ENCODE assay signal across 1 cellular context in the genomic region with DNA sequence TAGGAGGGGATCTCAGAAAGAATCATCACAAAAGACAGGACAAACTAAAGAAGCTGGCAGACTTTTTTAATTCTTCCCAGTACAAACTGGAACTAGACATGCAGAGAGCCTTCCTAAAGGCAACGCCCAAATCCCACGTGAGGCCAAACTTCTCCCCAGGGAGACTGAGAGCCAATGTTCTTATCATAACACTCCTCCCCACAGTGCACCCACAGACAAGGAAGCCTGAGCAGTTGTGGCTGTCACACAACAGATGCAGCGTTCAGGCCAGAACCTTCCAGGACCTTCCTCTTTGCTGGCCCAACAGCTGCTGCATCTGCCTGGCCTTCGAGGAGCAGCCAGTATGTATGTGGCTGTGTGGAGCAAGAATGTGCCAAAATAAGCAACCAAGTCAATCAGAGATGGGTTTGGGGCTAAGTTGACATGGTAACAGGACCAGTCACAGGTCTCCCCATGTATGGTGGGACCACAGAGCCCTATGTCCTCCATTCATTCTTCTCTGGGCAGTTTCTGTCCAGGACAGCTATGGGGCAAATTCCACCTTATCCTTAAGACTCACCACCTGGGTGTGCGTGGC.
TF ChIP-seq lines count a peak whose summit lies in the region.

No MANE protein-coding gene starts in this region.

TF ChIP-seq in K562, 482 proteins besides CTCF, POLR2A, EP300 and RAD21 (continued from another document):
- TF ChIP-seq MYC (IDR thresholded peaks at IDR 0.05; ENCODE audit: low read depth, low read length) = 0 out of 2 replicates have a peak, but pooled peaks have one; percentile 37
- no peak for TF ChIP-seq MYC (CRISPR knock-in tag; IDR thresholded peaks at IDR 0.05; ENCODE audit: borderline replicate concordance, low read depth)
- TF ChIP-seq, protein P1, sequence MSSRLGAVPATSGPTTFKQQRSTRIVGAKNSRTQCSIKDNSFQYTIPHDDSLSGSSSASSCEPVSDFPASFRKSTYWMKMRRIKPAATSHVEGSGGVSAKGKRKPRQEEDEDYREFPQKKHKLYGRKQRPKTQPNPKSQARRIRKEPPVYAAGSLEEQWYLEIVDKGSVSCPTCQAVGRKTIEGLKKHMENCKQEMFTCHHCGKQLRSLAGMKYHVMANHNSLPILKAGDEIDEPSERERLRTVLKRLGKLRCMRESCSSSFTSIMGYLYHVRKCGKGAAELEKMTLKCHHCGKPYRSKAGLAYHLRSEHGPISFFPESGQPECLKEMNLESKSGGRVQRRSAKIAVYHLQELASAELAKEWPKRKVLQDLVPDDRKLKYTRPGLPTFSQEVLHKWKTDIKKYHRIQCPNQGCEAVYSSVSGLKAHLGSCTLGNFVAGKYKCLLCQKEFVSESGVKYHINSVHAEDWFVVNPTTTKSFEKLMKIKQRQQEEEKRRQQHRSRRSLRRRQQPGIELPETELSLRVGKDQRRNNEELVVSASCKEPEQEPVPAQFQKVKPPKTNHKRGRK (tag; IDR thresholded peaks at IDR 0.05) = no peak
- TF ChIP-seq, protein P2, sequence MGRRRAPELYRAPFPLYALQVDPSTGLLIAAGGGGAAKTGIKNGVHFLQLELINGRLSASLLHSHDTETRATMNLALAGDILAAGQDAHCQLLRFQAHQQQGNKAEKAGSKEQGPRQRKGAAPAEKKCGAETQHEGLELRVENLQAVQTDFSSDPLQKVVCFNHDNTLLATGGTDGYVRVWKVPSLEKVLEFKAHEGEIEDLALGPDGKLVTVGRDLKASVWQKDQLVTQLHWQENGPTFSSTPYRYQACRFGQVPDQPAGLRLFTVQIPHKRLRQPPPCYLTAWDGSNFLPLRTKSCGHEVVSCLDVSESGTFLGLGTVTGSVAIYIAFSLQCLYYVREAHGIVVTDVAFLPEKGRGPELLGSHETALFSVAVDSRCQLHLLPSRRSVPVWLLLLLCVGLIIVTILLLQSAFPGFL (CRISPR knock-in tag; IDR thresholded peaks at IDR 0.05) = no peak
- no peak for TF ChIP-seq SMC3 (conservative IDR thresholded peaks at IDR 0.05; ENCODE audit: insufficient read depth, low read depth, low read length)
- TF ChIP-seq ZNF79 (CRISPR knock-in tag; IDR thresholded peaks at IDR 0.05; ENCODE audit: low read depth) = no peak
- peak; percentile 61 for TF ChIP-seq RBBP5 (IDR thresholded peaks at IDR 0.05; ENCODE audit: borderline replicate concordance, insufficient read depth, low read length, poor library complexity, severe bottlenecking)
- 0 out of 2 replicates have a peak, but pooled peaks have one; percentile 7 for TF ChIP-seq CEBPG (CRISPR knock-in tag; IDR thresholded peaks at IDR 0.05)
- TF ChIP-seq CEBPG (tag; conservative IDR thresholded peaks at IDR 0.05 in 1 of 2, IDR thresholded peaks at IDR 0.05 in 1 of 2) = no peak
- TF ChIP-seq TFAP4 (CRISPR knock-in tag; IDR thresholded peaks at IDR 0.05; ENCODE audit: borderline replicate concordance) = peak; percentile 60; the same call in 1 of the 2 replicates
- 0 out of 2 replicates have a peak, but pooled peaks have one; percentile 12 for TF ChIP-seq CREM (IDR thresholded peaks at IDR 0.05; ENCODE audit: low read depth)
- TF ChIP-seq HSF4 (CRISPR knock-in tag; IDR thresholded peaks at IDR 0.05; ENCODE audit: borderline replicate concordance) = no peak
- no peak for TF ChIP-seq POU5F1 (IDR thresholded peaks at IDR 0.05; ENCODE audit: borderline replicate concordance, low read depth, low read length, partially characterized antibody)
- peak; percentile 9; the same call in 1 of the 2 replicates for TF ChIP-seq SOX6 (IDR thresholded peaks at IDR 0.05)
- no peak for TF ChIP-seq PHF21A (IDR thresholded peaks at IDR 0.05; ENCODE audit: borderline replicate concordance, low read depth)
- no peak for TF ChIP-seq ZBTB12 (CRISPR knock-in tag; IDR thresholded peaks at IDR 0.05)
- no peak for TF ChIP-seq MTA2 (IDR thresholded peaks at IDR 0.05; ENCODE audit: low read depth)
- TF ChIP-seq HDAC1 (IDR thresholded peaks at IDR 0.05) = 0 out of 4 replicates have a peak, but pooled peaks of 1 of the 2 experiments have one; percentile 5
- TF ChIP-seq HNRNPUL1 (IDR thresholded peaks at IDR 0.05; ENCODE audit: low read length) = no peak
- TF ChIP-seq CTBP1 (IDR thresholded peaks at IDR 0.05; ENCODE audit: borderline replicate concordance) = peak; percentile 75; the same call in 1 of the 2 replicates
- TF ChIP-seq MCM3 (IDR thresholded peaks at IDR 0.05) = no peak
- peak; percentile 51; the same call in 1 of the 2 replicates for TF ChIP-seq FOXJ2 (tag; IDR thresholded peaks at IDR 0.05)
- TF ChIP-seq HDAC2 (IDR thresholded peaks at IDR 0.05) = peak; percentile 19; the same call in 1 of the 2 replicates
TF ChIP-seq in K562: peak in this region for 37.
